28 cellular contexts compared by ENCODE assay signal in genomic region chr20:20501128-20501527, GRCh38.
"Had no signal": no experiment of that assay in that cellular context is flagged by ENCODE, and none has a peak within 500 bp of the region (broad histone marks: within the 10 kb centered on the region; RNA-seq: fewer than 3 reads in every experiment).

No MANE protein-coding gene starts in this region.

- H3K4me3 Mint-ChIP-seq: dendritic cell treated with granulocyte-macrophage colony-stimulating factor and Interleukin-4, amounts not matched to agents 40 ng/mL and 50 ng/mL, for 4 days; effector memory CD8-positive, alpha-beta T cell; endodermal cell; mesothelial cell of epicardium; naive B cell; naive thymus-derived CD8-positive, alpha-beta T cell had no signal

- H3K27ac ChIP-seq: epithelial cell of prostate, esophagus squamous epithelium, gastrocnemius medialis, heart right ventricle, left lung, lower lobe of right lung had no signal

- DNase-seq: cortex of kidney; effector CD8-positive, alpha-beta T cell; effector memory CD8-positive, alpha-beta T cell; endodermal cell; erythroblast; esophagus squamous epithelium; foreskin fibroblast; foreskin melanocyte; gastrocnemius medialis; glutamatergic neuron; head of caudate nucleus; heart right ventricle; hippocampal formation; left cardiac atrium; left lung; left ventricle myocardium superior; lower lobe of right lung; mesenchymal stem cell; mucosa of descending colon; naive B cell; naive thymus-derived CD8-positive, alpha-beta T cell had no signal

- ATAC-seq: effector memory CD8-positive, alpha-beta T cell; esophagus mucosa; gastrocnemius medialis; heart right ventricle; left cardiac atrium; left lung; left ventricle myocardium superior; lower lobe of right lung; mucosa of descending colon; naive thymus-derived CD8-positive, alpha-beta T cell had no signal

- FAIRE-seq: endometrium, islet of Langerhans, keratinocyte had no signal

- H3K27ac Mint-ChIP-seq: dendritic cell treated with granulocyte-macrophage colony-stimulating factor and Interleukin-4, amounts not matched to agents 40 ng/mL and 50 ng/mL, for 4 days; effector memory CD8-positive, alpha-beta T cell; endodermal cell; mesothelial cell of epicardium; naive B cell; naive thymus-derived CD8-positive, alpha-beta T cell had no signal

- H3K9me3 Mint-ChIP-seq: dendritic cell treated with granulocyte-macrophage colony-stimulating factor and Interleukin-4, amounts not matched to agents 40 ng/mL and 50 ng/mL, for 4 days; effector memory CD8-positive, alpha-beta T cell; endodermal cell; mesothelial cell of epicardium; naive B cell; naive thymus-derived CD8-positive, alpha-beta T cell had no signal

- H3K27me3 Mint-ChIP-seq: dendritic cell treated with granulocyte-macrophage colony-stimulating factor and Interleukin-4, amounts not matched to agents 40 ng/mL and 50 ng/mL, for 4 days; effector memory CD8-positive, alpha-beta T cell; naive B cell; naive thymus-derived CD8-positive, alpha-beta T cell had no signal
